In the genomic region with DNA sequence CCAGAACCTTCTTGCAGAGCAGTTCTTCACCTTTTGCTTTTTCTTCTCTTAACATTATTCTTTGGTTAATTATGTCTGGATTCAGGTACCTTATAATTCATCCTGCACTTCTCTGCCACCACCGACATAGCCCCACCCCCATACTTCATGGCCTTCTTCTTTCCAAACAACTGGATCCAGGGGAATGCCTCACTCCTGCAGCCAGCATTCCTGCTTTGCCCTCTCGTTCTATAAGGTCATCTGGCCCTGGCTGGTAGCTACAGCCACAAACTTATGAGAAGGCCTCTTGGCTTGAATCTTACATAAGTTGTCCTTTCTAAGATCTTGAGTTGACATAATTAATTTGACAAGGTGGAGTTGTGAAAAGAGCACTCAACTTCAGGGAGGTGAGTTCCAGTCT, we compare ENCODE assay signal across 1 cellular context.
TF ChIP-seq lines count a peak whose summit lies in the region.

No MANE protein-coding gene starts in this region.

TF ChIP-seq in IMR-90, 13 proteins besides CTCF, POLR2A, EP300 and RAD21 (continued from another document):
- no peak for TF ChIP-seq NFE2L2 (IDR thresholded peaks at IDR 0.05; ENCODE audit: low read depth, low read length)
- TF ChIP-seq SMC3 (IDR thresholded peaks at IDR 0.05; ENCODE audit: low read depth, low read length): no peak
- no peak for TF ChIP-seq MAZ (IDR thresholded peaks at IDR 0.05; ENCODE audit: borderline replicate concordance, low read depth, low read length)
- no peak for TF ChIP-seq FOS (IDR thresholded peaks at IDR 0.05; ENCODE audit: low read depth, low read length)
- no peak for TF ChIP-seq RFX5 (IDR thresholded peaks at IDR 0.05; ENCODE audit: low read depth, low read length)
